8 cellular contexts compared by ENCODE assay signal in the genomic region with DNA sequence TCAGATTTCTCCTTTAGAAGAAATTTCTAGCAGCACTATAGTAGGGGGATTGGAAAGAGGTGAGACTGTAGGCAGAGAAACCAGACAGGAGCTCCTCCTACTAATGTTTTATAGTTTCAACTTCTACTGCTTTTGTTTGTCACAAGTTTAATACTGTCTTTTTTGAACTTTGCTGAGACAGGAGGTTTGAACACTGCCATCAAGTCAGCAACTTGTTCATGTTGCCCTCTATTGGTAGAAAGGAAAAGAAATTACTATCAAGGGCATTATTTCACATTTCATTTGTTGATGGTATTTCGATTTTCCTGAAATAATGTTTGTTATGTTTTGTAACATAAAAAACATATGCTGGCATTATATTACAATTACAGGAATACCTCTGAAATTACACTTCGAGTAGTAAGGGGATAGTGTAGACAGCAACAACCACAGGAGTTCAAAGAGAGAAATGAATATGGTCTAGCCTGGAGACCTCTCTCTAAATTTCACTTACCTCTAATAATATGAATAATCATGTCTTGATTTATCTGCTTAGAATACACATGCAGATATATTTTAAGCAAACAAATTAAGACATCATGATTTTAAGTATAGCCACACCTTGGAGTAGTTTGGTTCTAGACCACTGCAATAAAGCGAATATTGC. TPM values are rescaled to one million over a fixed set of nuclear protein-coding genes. Genes with fewer than 3 reads are reported as not detected.
A peak's percentile ranks its signal among the peaks of the same experiment; 100 is the strongest.
DNase-seq lines count a peak whose midpoint lies in the region; ATAC-seq and TF ChIP-seq lines count a peak whose summit lies in the region.

No MANE protein-coding gene starts in this region.

- DNase-seq in AG09319 (ENCODE audit: extremely low read depth, low read depth): no peak
- DNase-seq in Karpas-422: peak; percentile 76
- DNase-seq in astrocyte of the hippocampus (ENCODE audit: low read depth, low spot score): peak; percentile 39
- peak; percentile 64 for DNase-seq in inferior parietal cortex (ENCODE audit: extremely low spot score)
- DNase-seq in type B pancreatic cell (ENCODE audit: extremely low spot score, unreplicated experiment): no peak
- DNase-seq in NCI-H2081 treated with DMSO at 0.1 percent for 48 hours (lab: John Stamatoyannopoulos, UW): no peak
- no peak for DNase-seq in globus pallidus (ENCODE audit: low spot score)

- peaks cover 6% of the 10 kb centered on the region for H3K4me1 Mint-ChIP-seq in type B pancreatic cell (ENCODE audit: unreplicated experiment)

- peaks cover 6% of the 10 kb centered on the region for H3K4me1 ChIP-seq in Karpas-422 (ENCODE audit: low read length)

- H3K9ac ChIP-seq in Karpas-422 (ENCODE audit: low read length): no peak overlapping the region

- no peaks in the 10 kb centered on the region for H3K27me3 ChIP-seq in Karpas-422 (ENCODE audit: low read length)

- ATAC-seq in GM18511 (IDR thresholded peaks at IDR 0.05; ENCODE audit: unreplicated experiment): peak; percentile 69

- H3K4me3 ChIP-seq in Karpas-422 (ENCODE audit: low read length): no peak overlapping the region

- no peaks in the 10 kb centered on the region for H3K9me3 Mint-ChIP-seq in type B pancreatic cell

- no peak overlapping the region for H3K27ac ChIP-seq in Karpas-422 (ENCODE audit: low read length)

- no peaks in the 10 kb centered on the region for H3K79me2 ChIP-seq in Karpas-422 (ENCODE audit: low read length)

- no peaks in the 10 kb centered on the region for H4K20me1 ChIP-seq in Karpas-422 (ENCODE audit: insufficient read depth, low read depth, low read length)

- no peaks in the 10 kb centered on the region for H3K9me3 ChIP-seq in Karpas-422 (ENCODE audit: low read length)

- no peak overlapping the region for H3K27ac Mint-ChIP-seq in type B pancreatic cell

- peak overlapping the region; percentile 27 for H3K4me2 ChIP-seq in Karpas-422 (ENCODE audit: low read depth, low read length, poor library complexity, severe bottlenecking)

- TF ChIP-seq CTCF in AG09319 (IDR thresholded peaks at IDR 0.05; ENCODE audit: low read depth, low read length) (peak; percentile 70), type B pancreatic cell (conservative IDR thresholded peaks at IDR 0.05) (peak; percentile 75)

- H3K27me3 Mint-ChIP-seq in type B pancreatic cell: no peaks in the 10 kb centered on the region

- no peaks in the 10 kb centered on the region for H3K9me2 ChIP-seq in Karpas-422 (replicated peaks; ENCODE audit: insufficient read depth, low read length)

- H3K36me3 ChIP-seq in Karpas-422 (ENCODE audit: insufficient read depth, low read length): no peaks in the 10 kb centered on the region

- H3K4me3 Mint-ChIP-seq in type B pancreatic cell: no peak overlapping the region

- no peaks in the 10 kb centered on the region for H3K36me3 Mint-ChIP-seq in type B pancreatic cell

- H2AFZ ChIP-seq in Karpas-422 (ENCODE audit: low read length): peak overlapping the region; percentile 58; the same call in 1 of the 2 replicates

RNA-seq across cellular contexts. Expression of gene CCDC88A, which starts 12.4 kb away (rescaled TPM):
- total RNA-seq in Karpas-422 (2014; rRNA removed; shearing (Covaris generic); ENCODE audit: low replicate concordance): 129 and 262 TPM in 2 replicates
- total RNA-seq in type B pancreatic cell (ENCODE audit: low replicate concordance): 9.7 and 70.6 TPM in 2 replicates

Comparison
In these comparisons a context has a peak if more than half of its experiments do, and no peak if none do; other contexts are left out.
1. DNase-seq: peak in Karpas-422 (single experiment), astrocyte of the hippocampus (single experiment) and inferior parietal cortex (single experiment); none in AG09319 (single experiment), type B pancreatic cell (single experiment), NCI-H2081 treated with DMSO at 0.1 percent for 48 hours (single experiment) and globus pallidus (single experiment).